Comparison of ENCODE assay signal across 23 cellular contexts in the genomic region with DNA sequence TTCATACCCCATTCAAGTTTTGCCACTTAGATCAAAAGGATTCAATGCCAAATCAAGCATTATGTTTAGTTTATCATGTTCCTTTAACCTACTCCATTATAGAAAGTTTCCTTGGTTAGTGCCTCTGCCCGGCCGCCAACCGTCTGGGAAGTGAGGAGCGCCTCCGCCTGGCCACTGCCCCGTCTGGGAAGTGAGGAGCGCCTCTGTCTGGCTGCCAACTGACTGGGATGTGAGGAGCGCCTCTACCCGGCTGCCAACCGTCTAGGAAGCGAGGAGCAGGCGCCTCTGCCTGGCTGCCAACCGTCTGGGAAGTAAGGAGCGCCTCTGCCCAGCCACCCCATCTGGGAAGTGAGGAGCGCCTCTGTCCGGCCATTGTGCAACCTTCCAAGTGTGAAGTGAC. TPM values are rescaled to one million over a fixed set of nuclear protein-coding genes. Genes with fewer than 3 reads are reported as not detected.
DNase-seq lines count a peak whose midpoint lies in the region; ATAC-seq, FAIRE-seq and TF ChIP-seq lines count a peak whose summit lies in the region.
"Had no signal": no experiment of that assay in that cellular context is flagged by ENCODE, and none has a peak within 500 bp of the region (broad histone marks: within the 10 kb centered on the region; RNA-seq: fewer than 3 reads in every experiment).

No MANE protein-coding gene starts in this region.

- 5% methylated on average over 15 of the region's 16 CpGs for WGBS in K562 (ENCODE audit: insufficient coverage, low coverage, missing lambda C conversion rate)

- H3K4me1 ChIP-seq in K562 (replicated peaks in 1 of 2; ENCODE audit: control insufficient read depth in 2 of 2, insufficient read depth in 2 of 2, low read length in 2 of 2) (no peaks in the 10 kb centered on the region), lower lobe of right lung (no peaks in the 10 kb centered on the region)
- H3K4me1 ChIP-seq: BLaER1 had no signal

- H3K36me3 ChIP-seq in K562 (ENCODE audit: control insufficient read depth, insufficient read depth, low read length): no peaks in the 10 kb centered on the region
- no peaks in the 10 kb centered on the region for H3K36me3 ChIP-seq in lower lobe of right lung
- H3K36me3 ChIP-seq: BLaER1, SJSA1 had no signal

- H3K9ac ChIP-seq in K562 (ENCODE audit: insufficient read depth in 1 of 2, low read depth in 2 of 2, low read length in 2 of 2): no peak overlapping the region
- H3K9ac ChIP-seq: BLaER1, GM23248 had no signal

- in situ Hi-C loops in K562 (cut with MboI): no loop called here

- DNase-seq in LNCaP clone FGC (ENCODE audit: low read depth) (no peak), K562 (ENCODE audit: extremely low read depth in 1 of 4, low spot score in 3 of 4) (peak in 1 of 4 experiments; percentile 9), lower lobe of right lung (peak; percentile 41), DMS 273 (lab: John Stamatoyannopoulos, UW; ENCODE audit: unreplicated experiment) (no peak), superior temporal gyrus (ENCODE audit: extremely low spot score) (no peak)
- DNase-seq: CD4-positive, CD25-positive, alpha-beta regulatory T cell; GM23248; HCEC 1CT; KBM-7; MM.1S; NCI-H2029; NCI-H446; NCI-H524 treated with DMSO at 0.1 percent for 48 hours; NCI-H82; NK-92 treated with Interleukin-12 subunit alpha and Interleukin-12 subunit beta, amount 100 ng/mL, for 24 hours; Right ventricle myocardium superior; RPMI8226 had no signal

- H3K4me2 ChIP-seq in K562 (ENCODE audit: insufficient read depth, low read length): no peak overlapping the region
- H3K4me2 ChIP-seq: BLaER1 had no signal

- no peak overlapping the region for H3K4me3 ChIP-seq in LNCaP clone FGC (ENCODE audit: low read depth, low read length)
- no peak overlapping the region for H3K4me3 ChIP-seq in K562
- no peak overlapping the region for H3K4me3 ChIP-seq in lower lobe of right lung
- H3K4me3 ChIP-seq: BLaER1, GM23248, SJSA1 had no signal

- H3K9me1 ChIP-seq in K562 (ENCODE audit: control insufficient read depth, insufficient read depth, low read length): no peaks in the 10 kb centered on the region

- POLR2A ChIA-PET in K562 (lab: Yijun Ruan, JAX): no interaction called here

- intact Hi-C loops in K562 (cut with micrococcal nuclease): no loop called here
- intact Hi-C loops in lower lobe of right lung (cut with DNase I): no loop called here

- 0 out of 2 replicates have a peak, but pooled peaks have one; percentile 4 for TF ChIP-seq CTCF in 22Rv1 (IDR thresholded peaks at IDR 0.05)
- TF ChIP-seq CTCF in LNCaP clone FGC (IDR thresholded peaks at IDR 0.05; ENCODE audit: control insufficient read depth, extremely low read depth, insufficient read depth): 0 out of 2 replicates have a peak, but pooled peaks have one; percentile 12
- peak; percentile 35 to 50 (median 45); a peak in 4 of 6 replicates for TF ChIP-seq CTCF in K562 (IDR thresholded peaks at IDR 0.05 in 2 of 3, conservative IDR thresholded peaks at IDR 0.05 in 1 of 3; ENCODE audit: insufficient read depth in 2 of 3, low read depth in 1 of 3, low read length in 3 of 3)
- TF ChIP-seq CTCF in lower lobe of right lung (IDR thresholded peaks at IDR 0.05): no peak

- CTCF ChIA-PET in K562 (lab: Yijun Ruan, JAX; ENCODE audit: low intra/inter-chr PET ratio): interaction anchor here (0.6 kb wide), 1 partner anchor 588 kb away, joined by 3 read pairs; no protein-coding TSS in a partner anchor

- FAIRE-seq in K562 (lab: Jason Lieb, UNC): no peak
- FAIRE-seq: GM18507 had no signal

- no peaks in the 10 kb centered on the region for H4K20me1 ChIP-seq in K562 (replicated peaks; ENCODE audit: control insufficient read depth, insufficient read depth, low read length)
- H4K20me1 ChIP-seq: BLaER1 had no signal

- TF ChIP-seq EP300 in K562 (IDR thresholded peaks at IDR 0.05; ENCODE audit: low read length): no peak

- no peak for TF ChIP-seq POLR2A in K562 (conservative IDR thresholded peaks at IDR 0.05)

- no peak overlapping the region for H3K27ac ChIP-seq in 22Rv1
- no peak overlapping the region for H3K27ac ChIP-seq in K562 (ENCODE audit: extremely low read depth, low read depth, low read length)
- no peak overlapping the region for H3K27ac ChIP-seq in lower lobe of right lung
- H3K27ac ChIP-seq: BLaER1, GM23248, SJSA1 had no signal

- ATAC-seq in K562 (peak; percentile 52; the same call in 1 of the 3 replicates), lower lobe of right lung (no peak), HG02852 (IDR thresholded peaks at IDR 0.05; ENCODE audit: unreplicated experiment) (no peak)

- no TSS peak for BruUV-seq in K562 (replicated peaks; lab: Mats Ljungman, UMichigan)

- H2AFZ ChIP-seq in K562 (ENCODE audit: low read depth, low read length): no peak overlapping the region
- H2AFZ ChIP-seq: GM23248 had no signal

- no peaks in the 10 kb centered on the region for H3K79me2 ChIP-seq in K562 (ENCODE audit: control insufficient read depth, insufficient read depth, low read length)

- H3K27me3 ChIP-seq in K562 (ENCODE audit: control insufficient read depth in 2 of 2, insufficient read depth in 2 of 2, low read length in 2 of 2) (peaks cover 0 to 14% of the 10 kb centered on the region in 2 experiments; a peak in 3 of 5 replicates), lower lobe of right lung (ENCODE audit: low read depth) (no peaks in the 10 kb centered on the region)
- H3K27me3 ChIP-seq: BLaER1, SJSA1 had no signal

- H3K9me3 ChIP-seq in K562 (replicated peaks; ENCODE audit: control insufficient read depth, insufficient read depth, low read depth, low read length): no peaks in the 10 kb centered on the region
- H3K9me3 ChIP-seq in lower lobe of right lung: no peaks in the 10 kb centered on the region
- H3K9me3 ChIP-seq: SJSA1 had no signal

- peak in 1 of 2 experiments; percentile 54; a peak in 2 of 4 replicates for TF ChIP-seq RAD21 in K562 (CRISPR knock-in tag; conservative IDR thresholded peaks at IDR 0.05 in 1 of 2, IDR thresholded peaks at IDR 0.05 in 1 of 2)

TF ChIP-seq in K562, 482 proteins besides CTCF, POLR2A, EP300 and RAD21 (continues in another document):
- no peak for TF ChIP-seq DNMT1 (IDR thresholded peaks at IDR 0.05)
- TF ChIP-seq CREB3L1 (IDR thresholded peaks at IDR 0.05; ENCODE audit: borderline replicate concordance, low read depth): no peak
- TF ChIP-seq ZNF184 (CRISPR knock-in tag; IDR thresholded peaks at IDR 0.05): no peak
- TF ChIP-seq TAF1 (IDR thresholded peaks at IDR 0.05; ENCODE audit: control insufficient read depth, extremely low read depth, insufficient read depth, low read length, severe bottlenecking): no peak
- TF ChIP-seq IRF2 (CRISPR knock-in tag; IDR thresholded peaks at IDR 0.05): no peak
- no peak for TF ChIP-seq ZNF586 (CRISPR knock-in tag; conservative IDR thresholded peaks at IDR 0.05)
- no peak for TF ChIP-seq TEAD2 (tag; IDR thresholded peaks at IDR 0.05)
- TF ChIP-seq, protein P1, sequence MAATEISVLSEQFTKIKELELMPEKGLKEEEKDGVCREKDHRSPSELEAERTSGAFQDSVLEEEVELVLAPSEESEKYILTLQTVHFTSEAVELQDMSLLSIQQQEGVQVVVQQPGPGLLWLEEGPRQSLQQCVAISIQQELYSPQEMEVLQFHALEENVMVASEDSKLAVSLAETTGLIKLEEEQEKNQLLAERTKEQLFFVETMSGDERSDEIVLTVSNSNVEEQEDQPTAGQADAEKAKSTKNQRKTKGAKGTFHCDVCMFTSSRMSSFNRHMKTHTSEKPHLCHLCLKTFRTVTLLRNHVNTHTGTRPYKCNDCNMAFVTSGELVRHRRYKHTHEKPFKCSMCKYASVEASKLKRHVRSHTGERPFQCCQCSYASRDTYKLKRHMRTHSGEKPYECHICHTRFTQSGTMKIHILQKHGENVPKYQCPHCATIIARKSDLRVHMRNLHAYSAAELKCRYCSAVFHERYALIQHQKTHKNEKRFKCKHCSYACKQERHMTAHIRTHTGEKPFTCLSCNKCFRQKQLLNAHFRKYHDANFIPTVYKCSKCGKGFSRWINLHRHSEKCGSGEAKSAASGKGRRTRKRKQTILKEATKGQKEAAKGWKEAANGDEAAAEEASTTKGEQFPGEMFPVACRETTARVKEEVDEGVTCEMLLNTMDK (IDR thresholded peaks at IDR 0.05; ENCODE audit: borderline replicate concordance, insufficient read depth, low read depth, low read length, poor library complexity, severe bottlenecking): no peak
- no peak for TF ChIP-seq ZNF644 (tag; IDR thresholded peaks at IDR 0.05; ENCODE audit: low read depth)
- TF ChIP-seq ZSCAN29 (IDR thresholded peaks at IDR 0.05): no peak
- TF ChIP-seq KLF1 (tag; IDR thresholded peaks at IDR 0.05): no peak
- no peak for TF ChIP-seq GABPB2 (CRISPR knock-in tag; conservative IDR thresholded peaks at IDR 0.05)
- no peak for TF ChIP-seq SMAD3 (CRISPR knock-in tag; conservative IDR thresholded peaks at IDR 0.05)

RNA-seq across cellular contexts. Expression of gene PDGFRA, which starts 36.3 kb away (rescaled TPM):
- total RNA-seq in K562 (2011; cell fraction: chromatin; rRNA removed; ENCODE audit: low replicate concordance): not detected in 2 replicates
- total RNA-seq in K562 (2011; cell fraction: nucleolus; rRNA removed): not detected in 2 replicates
- not detected in 2 replicates for total RNA-seq in K562 (2011; cell fraction: nucleoplasm; rRNA removed)
- total RNA-seq in K562 (2014; rRNA removed): not detected in 2 replicates
- not detected in 2 replicates for total RNA-seq in K562 (2014; rRNA removed; fragmentation: Illumina TruSeq; extraction: Trizol)
- total RNA-seq in K562 (2015; rRNA removed; fragmentation: Illumina TruSeq; extraction: Trizol): not detected in 2 replicates
- 0.29 and 0.40 TPM in 2 replicates for total RNA-seq in K562 (2021)
- polyA plus RNA-seq in K562 (2011; rRNA removed): not detected in 2 replicates
- not detected in 2 replicates for polyA plus RNA-seq in K562 (2011; cell fraction: cytosol; rRNA removed)
- polyA plus RNA-seq in K562 (2011; cell fraction: nucleus; rRNA removed): not detected in 2 replicates
- not detected in 2 replicates for polyA plus RNA-seq in K562 (2012)
- polyA plus RNA-seq in K562 (2014; fragmentation: Illumina TruSeq; extraction: Trizol): not detected in 2 replicates
- polyA plus RNA-seq in K562 (2014; fragmentation: Nextera tagmentation; extraction: Ambion mirVana): not detected
- not detected in 2 replicates for polyA plus RNA-seq in K562 (2014; rRNA removed)
- not detected in 2 replicates for polyA minus RNA-seq in K562 (2011; rRNA and poly(A)+ RNA removed)
- polyA minus RNA-seq in K562 (2011; cell fraction: cytosol; rRNA and poly(A)+ RNA removed): not detected in 2 replicates
- polyA minus RNA-seq in K562 (2011; cell fraction: nucleus; rRNA and poly(A)+ RNA removed): not detected in 2 replicates
- total RNA-seq in lower lobe of right lung: 69.5 TPM
- total RNA-seq: CD4-positive, CD25-positive, alpha-beta regulatory T cell; HT-29 had no signal
- polyA plus RNA-seq: CD4-positive, CD25-positive, alpha-beta regulatory T cell had no signal

Comparison
In these comparisons a context has a peak if more than half of its experiments do, and no peak if none do; other contexts are left out.
1. RNA of gene PDGFRA, which starts 36.3 kb away (total RNA-seq): 69.5 TPM in lower lobe of right lung (single experiment); 0.29 to 0.40 TPM in K562; every median in the first group is over 10 times any median in the second.